In the genomic region with DNA sequence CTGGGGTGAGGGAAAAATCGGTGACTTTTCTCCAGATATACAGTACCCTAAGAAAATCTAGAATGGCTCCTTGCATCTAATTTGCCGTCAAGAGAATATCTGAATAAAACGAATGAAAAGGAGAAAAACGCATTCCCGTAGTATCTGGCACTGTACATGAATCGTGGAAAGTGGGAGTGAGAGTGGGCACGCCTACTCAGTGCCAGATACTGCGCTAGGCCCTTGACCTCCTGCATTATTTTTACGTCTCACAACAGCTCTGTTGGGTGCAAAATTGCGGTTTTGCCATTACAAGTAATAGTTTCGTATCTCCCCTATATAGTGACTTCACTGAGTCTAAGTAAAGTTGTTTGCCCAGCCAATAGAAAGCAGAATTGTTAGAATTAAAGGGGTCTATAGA, we compare ENCODE assay signal across 8 cellular contexts. TPM values are rescaled to one million over a fixed set of nuclear protein-coding genes. Genes with fewer than 3 reads are reported as not detected.
A peak's percentile ranks its signal among the peaks of the same experiment; 100 is the strongest.
DNase-seq lines count a peak whose midpoint lies in the region; ATAC-seq and TF ChIP-seq lines count a peak whose summit lies in the region.

No MANE protein-coding gene starts in this region.

- no peak overlapping the region for H3K9ac ChIP-seq in parathyroid adenoma

- peak overlapping the region; percentile 53 for H3K4me3 Mint-ChIP-seq in activated T-cell treated with anti-CD3 and anti-CD28 coated beads, Interleukin-2, amount 50 U/mL, for 24 hours

- peak overlapping the region; percentile 70 for H2AFZ ChIP-seq in parathyroid adenoma

- no peaks in the 10 kb centered on the region for H3K9me3 Mint-ChIP-seq in activated T-cell treated with anti-CD3 and anti-CD28 coated beads, Interleukin-2, amount 50 U/mL, for 24 hours

- peaks cover 0 to 34% (median 5%) of the 10 kb centered on the region in 45 donors for H3K27me3 ChIP-seq in dorsolateral prefrontal cortex
- H3K27me3 ChIP-seq in parathyroid adenoma (ENCODE audit: control insufficient read depth, insufficient read depth, low read length), result no peaks in the 10 kb centered on the region

- H3K27me3 Mint-ChIP-seq in activated T-cell treated with anti-CD3 and anti-CD28 coated beads, Interleukin-2, amount 50 U/mL, for 24 hours, result peaks cover 35% of the 10 kb centered on the region

- no peak for TF ChIP-seq CTCF in dorsolateral prefrontal cortex (IDR thresholded peaks at IDR 0.05 in 54 of 56, conservative IDR thresholded peaks at IDR 0.05 in 2 of 56; ENCODE audit: low read depth in 1 of 56, partially characterized antibody in 56 of 56)
- no peak for TF ChIP-seq CTCF in parathyroid adenoma (IDR thresholded peaks at IDR 0.05)

- no peak for DNase-seq in activated T-cell treated with anti-CD3 and anti-CD28 coated beads, Interleukin-2, amount 50 U/mL, for 24 hours
- no peak for DNase-seq in activated T-cell treated with anti-CD3 and anti-CD28 coated beads, Interleukin-2, amount 50 U/mL, for 48 hours
- DNase-seq in dorsolateral prefrontal cortex, result no peak
- DNase-seq in NCI-H1694 (lab: John Stamatoyannopoulos, UW), result no peak
- DNase-seq in islet precursor cell, result no peak
- DNase-seq in CD1c-positive myeloid dendritic cell (ENCODE audit: extremely low spot score), result no peak

- H3K4me3 ChIP-seq in dorsolateral prefrontal cortex, result peak overlapping the region; percentile 23 to 74 (median 57)
- no peak overlapping the region for H3K4me3 ChIP-seq in parathyroid adenoma (ENCODE audit: low read depth, low read length)

- no peaks in the 10 kb centered on the region for H3K9me3 ChIP-seq in parathyroid adenoma (ENCODE audit: control insufficient read depth, low read length)

- ATAC-seq in HG03139 (IDR thresholded peaks at IDR 0.05; ENCODE audit: unreplicated experiment), result peak; percentile 23

- no peaks in the 10 kb centered on the region for H3K36me3 ChIP-seq in parathyroid adenoma (ENCODE audit: control insufficient read depth, insufficient read depth, low read length)

- H3K27ac ChIP-seq in dorsolateral prefrontal cortex (peak overlapping the region in 15 of 59 donors; percentile 15 to 67 (median 43)), parathyroid adenoma (no peak overlapping the region)

- no peaks in the 10 kb centered on the region for H3K79me2 ChIP-seq in parathyroid adenoma

- no peaks in the 10 kb centered on the region for H3K36me3 Mint-ChIP-seq in activated T-cell treated with anti-CD3 and anti-CD28 coated beads, Interleukin-2, amount 50 U/mL, for 24 hours (ENCODE audit: low read depth)

- H3K4me2 ChIP-seq in parathyroid adenoma (ENCODE audit: low read length), result no peak overlapping the region

- H3K27ac Mint-ChIP-seq in activated T-cell treated with anti-CD3 and anti-CD28 coated beads, Interleukin-2, amount 50 U/mL, for 24 hours, result no peak overlapping the region

- H3K4me1 Mint-ChIP-seq in activated T-cell treated with anti-CD3 and anti-CD28 coated beads, Interleukin-2, amount 50 U/mL, for 24 hours (ENCODE audit: low read depth), result peaks cover 41% of the 10 kb centered on the region

- intact Hi-C loops in dorsolateral prefrontal cortex (cut with DNase I), result no loop called here

- peaks cover 4% of the 10 kb centered on the region for H3K4me1 ChIP-seq in parathyroid adenoma

RNA-seq across cellular contexts. Expression of a gene that starts 1.3 kb away (rescaled TPM):
- total RNA-seq in dorsolateral prefrontal cortex, result 1 to 10 TPM in 62 of 120 experiments, under 1 TPM in 21, not detected in 37; 0.44 to 7.3 (median 1.7) TPM

RNA-seq across cellular contexts. Expression of a gene that starts 48.9 kb away (rescaled TPM):
- total RNA-seq in dorsolateral prefrontal cortex, result 1 to 10 TPM in 4 of 120 experiments, under 1 TPM in 116; 0.07 to 1.3 (median 0.38) TPM
